21 cellular contexts compared by ENCODE assay signal in genomic region chrX:32687379-32687778, GRCh38.
A peak's percentile ranks its signal among the peaks of the same experiment; 100 is the strongest.
DNase-seq lines count a peak whose midpoint lies in the region; ATAC-seq, FAIRE-seq and TF ChIP-seq lines count a peak whose summit lies in the region.
"Had no signal": no experiment of that assay in that cellular context is flagged by ENCODE, and none has a peak within 500 bp of the region (broad histone marks: within the 10 kb centered on the region; RNA-seq: fewer than 3 reads in every experiment).

No MANE protein-coding gene starts in this region.

- H3K36me3 Mint-ChIP-seq in endothelial cell (ENCODE audit: low read depth, unreplicated experiment) = no peaks in the 10 kb centered on the region
- H3K36me3 Mint-ChIP-seq: CD8-positive, alpha-beta memory T cell; IgD-negative memory B cell had no signal

- no peaks in the 10 kb centered on the region for H3K9me3 ChIP-seq in smooth muscle cell (replicated peaks; ENCODE audit: low read depth)
- H3K9me3 ChIP-seq: BLaER1 had no signal

- no peak overlapping the region for H3K27ac ChIP-seq in smooth muscle cell (ENCODE audit: low read depth)
- H3K27ac ChIP-seq: 22Rv1, BLaER1 had no signal

- no peaks in the 10 kb centered on the region for H3K9me3 Mint-ChIP-seq in endothelial cell (ENCODE audit: unreplicated experiment)
- H3K9me3 Mint-ChIP-seq: IgD-negative memory B cell had no signal

- ATAC-seq in HG03342 (IDR thresholded peaks at IDR 0.05; ENCODE audit: unreplicated experiment) = peak; percentile 61

- 74% methylated on average over 1 of the region's 1 CpG for WGBS in smooth muscle cell (ENCODE audit: low lambda C conversion rate)

- no peaks in the 10 kb centered on the region for H3K4me1 Mint-ChIP-seq in endothelial cell (ENCODE audit: unreplicated experiment)
- H3K4me1 Mint-ChIP-seq: CD8-positive, alpha-beta memory T cell; IgD-negative memory B cell had no signal

- FAIRE-seq in RCC 7860 (lab: Jason Lieb, UNC) = no peak
- FAIRE-seq: HTR-8/SVneo had no signal

- peak; percentile 4 for DNase-seq in DMS 273 (lab: John Stamatoyannopoulos, UW; ENCODE audit: unreplicated experiment)
- no peak for DNase-seq in DMS 273 treated with DMSO at 0.1 percent for 48 hours (lab: John Stamatoyannopoulos, UW)
- DNase-seq in endothelial cell (ENCODE audit: low spot score) = no peak
- DNase-seq in smooth muscle cell (lab: John Stamatoyannopoulos, UW; ENCODE audit: unreplicated experiment) = no peak
- DNase-seq in GDM1 (lab: John Stamatoyannopoulos, UW) = no peak
- no peak for DNase-seq in NCI-H774 (lab: John Stamatoyannopoulos, UW)
- no peak for DNase-seq in RCC 7860 (ENCODE audit: low spot score)
- DNase-seq: CD8-positive, alpha-beta memory T cell; H7; Kasumi-1; MM.1S; NCI-H1105; NCI-H1694; NCI-H226; NCI-H524 treated with DMSO at 0.1 percent for 48 hours; NK-92 treated with Interleukin-12 subunit alpha and Interleukin-12 subunit beta, amount 100 ng/mL, for 24 hours had no signal

- no peaks in the 10 kb centered on the region for H3K79me2 ChIP-seq in smooth muscle cell (ENCODE audit: low read depth)

- no peak overlapping the region for H3K4me3 Mint-ChIP-seq in endothelial cell (ENCODE audit: unreplicated experiment)
- H3K4me3 Mint-ChIP-seq: CD8-positive, alpha-beta memory T cell; IgD-negative memory B cell had no signal

- no peak overlapping the region for H2AFZ ChIP-seq in smooth muscle cell (ENCODE audit: low read depth)

- H3K4me2 ChIP-seq in smooth muscle cell = no peak overlapping the region
- H3K4me2 ChIP-seq: BLaER1 had no signal

- H3K36me3 ChIP-seq in smooth muscle cell (ENCODE audit: low read depth) = no peaks in the 10 kb centered on the region
- H3K36me3 ChIP-seq: BLaER1 had no signal

- H3K27ac Mint-ChIP-seq in endothelial cell (ENCODE audit: unreplicated experiment) = no peak overlapping the region
- H3K27ac Mint-ChIP-seq: CD8-positive, alpha-beta memory T cell; IgD-negative memory B cell had no signal

- H3K27me3 ChIP-seq in smooth muscle cell (ENCODE audit: low read depth) = no peaks in the 10 kb centered on the region

- H3K9ac ChIP-seq in smooth muscle cell (ENCODE audit: low read depth) = no peak overlapping the region
- H3K9ac ChIP-seq: BLaER1 had no signal

- H4K20me1 ChIP-seq in smooth muscle cell (ENCODE audit: low read depth) = no peaks in the 10 kb centered on the region
- H4K20me1 ChIP-seq: BLaER1 had no signal

- H3K27me3 Mint-ChIP-seq in endothelial cell (ENCODE audit: unreplicated experiment) = no peaks in the 10 kb centered on the region
- H3K27me3 Mint-ChIP-seq: CD8-positive, alpha-beta memory T cell; IgD-negative memory B cell had no signal

- no peaks in the 10 kb centered on the region for H3F3A ChIP-seq in smooth muscle cell (ENCODE audit: low read depth)

- TF ChIP-seq CTCF in endothelial cell (IDR thresholded peaks at IDR 0.05; ENCODE audit: unreplicated experiment) = peak; percentile 35
- TF ChIP-seq CTCF in smooth muscle cell (IDR thresholded peaks at IDR 0.05; ENCODE audit: borderline replicate concordance, insufficient read depth, poor library complexity, severe bottlenecking) = peak; percentile 4

- H3K4me3 ChIP-seq in smooth muscle cell = no peak overlapping the region
- H3K4me3 ChIP-seq: BLaER1 had no signal

- H3K4me1 ChIP-seq in smooth muscle cell (ENCODE audit: low read depth) = no peaks in the 10 kb centered on the region
- H3K4me1 ChIP-seq: BLaER1 had no signal
